1 cellular context compared by ENCODE assay signal in genomic region chr11:3138178-3139085, GRCh38.
A peak's percentile ranks its signal among the peaks of the same experiment; 100 is the strongest.
TF ChIP-seq lines count a peak whose summit lies in the region.

No MANE protein-coding gene starts in this region.

TF ChIP-seq in K562, 482 proteins besides CTCF, POLR2A, EP300 and RAD21:
- TF ChIP-seq ZBTB33 (CRISPR knock-in tag; IDR thresholded peaks at IDR 0.05): peak; percentile 65
- no peak for TF ChIP-seq ZNF3 (CRISPR knock-in tag; IDR thresholded peaks at IDR 0.05)
- peak; percentile 50; the same call in 1 of the 2 replicates for TF ChIP-seq VEZF1 (CRISPR knock-in tag; IDR thresholded peaks at IDR 0.05)
- TF ChIP-seq CHCHD3 (CRISPR knock-in tag; IDR thresholded peaks at IDR 0.05): no peak
- TF ChIP-seq USF1 (CRISPR knock-in tag; IDR thresholded peaks at IDR 0.05): no peak
- no peak for TF ChIP-seq HNRNPK (IDR thresholded peaks at IDR 0.05; ENCODE audit: low read depth, low read length, poor library complexity, severe bottlenecking)
- TF ChIP-seq E2F6 (IDR thresholded peaks at IDR 0.05; ENCODE audit: borderline replicate concordance in 1 of 2, extremely low read depth in 1 of 2, insufficient read depth in 1 of 2, insufficient read length in 1 of 2, low read depth in 1 of 2, low read length in 1 of 2, poor library complexity in 1 of 2, severe bottlenecking in 1 of 2): peak in 1 of 2 experiments; percentile 12
- peak in 1 of 2 experiments; percentile 31; a peak in 2 of 4 replicates for TF ChIP-seq MAZ (CRISPR knock-in tag; conservative IDR thresholded peaks at IDR 0.05 in 1 of 2, IDR thresholded peaks at IDR 0.05 in 1 of 2)
- TF ChIP-seq KLF6 (CRISPR knock-in tag; IDR thresholded peaks at IDR 0.05; ENCODE audit: borderline replicate concordance): no peak
